Comparison of ENCODE assay signal across 8 cellular contexts in genomic region chr14:67943947-67944346, GRCh38.
DNase-seq lines count a peak whose midpoint lies in the region; ATAC-seq, FAIRE-seq and TF ChIP-seq lines count a peak whose summit lies in the region.

No MANE protein-coding gene starts in this region.

- DNase-seq in SIG-M5 treated with dmso at 0.1 percent for 504 hours (lab: John Stamatoyannopoulos, UW; ENCODE audit: unreplicated experiment) (peak; percentile 76), SIG-M5 (lab: John Stamatoyannopoulos, UW) (no peak), NCI-H1092 (lab: John Stamatoyannopoulos, UW) (peak; percentile 85), SK-N-DZ (ENCODE audit: low spot score) (peak; percentile 67), mammary epithelial cell (peak; percentile 61), kidney (peak; percentile 68)
- peak; percentile 34 to 58 for DNase-seq in stimulated activated CD4-positive, alpha-beta T cell treated with anti-CD3 and anti-CD28 coated beads, Interleukin-2, amount 100 ng/mL, for 24 hours

- no peaks in the 10 kb centered on the region for H3K27me3 ChIP-seq in mammary epithelial cell (ENCODE audit: insufficient read depth, low read length)

- H3K36me3 ChIP-seq in mammary epithelial cell (ENCODE audit: insufficient read depth, low read length), result no peaks in the 10 kb centered on the region
- H3K36me3 ChIP-seq in kidney (ENCODE audit: control insufficient read depth in 1 of 2, insufficient read depth in 2 of 2, low read length in 2 of 2), result no peaks in the 10 kb centered on the region

- 14% methylated on average over 3 of the region's 3 CpGs for WGBS in mammary epithelial cell (ENCODE audit: low coverage, missing lambda C conversion rate)

- peak; percentile 63 to 76 for TF ChIP-seq CTCF in mammary epithelial cell (conservative IDR thresholded peaks at IDR 0.05 in 1 of 2, IDR thresholded peaks at IDR 0.05 in 1 of 2; ENCODE audit: extremely low read depth in 1 of 2, insufficient read depth in 1 of 2, low read depth in 1 of 2, low read length in 2 of 2)
- peak; percentile 91 for TF ChIP-seq CTCF in kidney (IDR thresholded peaks at IDR 0.05; ENCODE audit: borderline replicate concordance, extremely low read depth, insufficient read depth)

- no peak overlapping the region for H3K4me3 ChIP-seq in mammary epithelial cell (replicated peaks in 1 of 3; ENCODE audit: insufficient read depth in 1 of 3, low read depth in 2 of 3, low read length in 3 of 3)
- H3K4me3 ChIP-seq in kidney (ENCODE audit: low read length in 2 of 2), result no peak overlapping the region

- no peak overlapping the region for H3K4me2 ChIP-seq in mammary epithelial cell (ENCODE audit: insufficient read depth, low read depth, low read length)

- no peaks in the 10 kb centered on the region for H4K20me1 ChIP-seq in mammary epithelial cell (ENCODE audit: insufficient read depth, low read length)

- CTCF ChIA-PET in mammary epithelial cell (lab: Charles Lee; ENCODE audit: low non-redundant PET), result interaction anchor here (0.6 to 0.7 kb wide), 5 partner anchors 145 to 748 kb away, joined by 3 to 9 read pairs (median 3); no protein-coding TSS in a partner anchor

- H3K4me1 ChIP-seq in mammary epithelial cell (ENCODE audit: insufficient read depth, low read length) (peaks cover 17% of the 10 kb centered on the region), kidney (ENCODE audit: control insufficient read depth in 1 of 2, insufficient read depth in 1 of 2, low read depth in 1 of 2, low read length in 2 of 2) (peaks cover 12 to 25% of the 10 kb centered on the region in 2 donors)

- no peaks in the 10 kb centered on the region for H3K79me2 ChIP-seq in mammary epithelial cell (ENCODE audit: insufficient read depth, low read length)

- dilution Hi-C loops in mammary epithelial cell (cut with HindIII; ENCODE audit: low sequenced_read_pairs), result loop anchor here (25.0 kb wide), 2 partner anchors 293 to 868 kb away; no protein-coding TSS in a partner anchor

- FAIRE-seq in kidney (lab: Jason Lieb, UNC), result peak; percentile 97

- no peak overlapping the region for H2AFZ ChIP-seq in mammary epithelial cell (ENCODE audit: low read depth, low read length)

- ATAC-seq in HG03097 (IDR thresholded peaks at IDR 0.05; ENCODE audit: low FRiP score, unreplicated experiment), result no peak

- intact Hi-C loops in mammary epithelial cell (cut with micrococcal nuclease) (loop anchor here (1.0 to 10.0 kb wide), 6 partner anchors 107 to 872 kb away; no protein-coding TSS in a partner anchor), kidney (cut with DNase I) (no loop called here)

- H3K9me3 ChIP-seq in mammary epithelial cell (replicated peaks; ENCODE audit: insufficient read depth, low read length) (no peaks in the 10 kb centered on the region), kidney (ENCODE audit: control insufficient read depth in 1 of 2, low read length in 2 of 2) (no peaks in the 10 kb centered on the region)

- no TSS peak for BruUV-seq in mammary epithelial cell (replicated peaks; lab: Mats Ljungman, UMichigan)

- H3K27ac ChIP-seq in mammary epithelial cell (ENCODE audit: insufficient read depth, low read depth, low read length) (no peak overlapping the region), kidney (ENCODE audit: low read depth in 2 of 2, low read length in 2 of 2) (no peak overlapping the region)

- no peak overlapping the region for H3K9ac ChIP-seq in mammary epithelial cell (ENCODE audit: insufficient read depth, low read length)
- H3K9ac ChIP-seq in kidney (ENCODE audit: low read length in 2 of 2), result no peak overlapping the region

- in situ Hi-C loops in mammary epithelial cell (cut with MboI; ENCODE audit: low sequenced_read_pairs in 2 of 2), result loop anchor here in 1 of 2 donors (5.0 to 25.0 kb wide), 3 partner anchors 303 to 593 kb away; no protein-coding TSS in a partner anchor
